ENCODE assay signal across 8 cellular contexts in genomic region chr4:87839309-87839946, GRCh38. TPM values are rescaled to one million over a fixed set of nuclear protein-coding genes. Genes with fewer than 3 reads are reported as not detected.
DNase-seq lines count a peak whose midpoint lies in the region; ATAC-seq and TF ChIP-seq lines count a peak whose summit lies in the region.

No MANE protein-coding gene starts in this region.

- no peaks in the 10 kb centered on the region for H3K27me3 ChIP-seq in liver (ENCODE audit: control insufficient read depth in 4 of 4, insufficient read depth in 4 of 4, low read length in 3 of 4)

- no peak overlapping the region for H3K9ac ChIP-seq in liver (ENCODE audit: low read depth in 1 of 2, low read length in 2 of 2)

- H3K4me3 ChIP-seq in liver (ENCODE audit: low read depth in 1 of 3, low read length in 3 of 3), result no peak overlapping the region

- H3K27ac ChIP-seq in liver (ENCODE audit: low read depth in 1 of 2, low read length in 2 of 2), result no peak overlapping the region

- ATAC-seq in GM21723 (IDR thresholded peaks at IDR 0.05; ENCODE audit: unreplicated experiment), result peak; percentile 82

- TF ChIP-seq RAD21 in liver (IDR thresholded peaks at IDR 0.05), result peak; percentile 82 to 83

- 1% methylated on average over 5 of the region's 5 CpGs for WGBS in liver

- peak; percentile 59 for TF ChIP-seq CTCF in liver (IDR thresholded peaks at IDR 0.05; ENCODE audit: low read depth, low read length, missing input control)

- no peaks in the 10 kb centered on the region for H3K9me3 ChIP-seq in liver (ENCODE audit: control insufficient read depth in 4 of 4, low read length in 3 of 4)

- DNase-seq in ELR (ENCODE audit: low read depth), result peak; percentile 61
- peak; percentile 42 to 65 for DNase-seq in NCI-H526 (lab: John Stamatoyannopoulos, UW)
- peak; percentile 50 for DNase-seq in cerebellum (ENCODE audit: low spot score)
- DNase-seq in NK-92 treated with Interleukin-12 subunit alpha and Interleukin-12 subunit beta, amount 100 ng/mL, for 24 hours (lab: John Stamatoyannopoulos, UW), result no peak
- DNase-seq in T1000 (lab: John Stamatoyannopoulos, UW), result no peak
- no peak for DNase-seq in activated naive CD4-positive, alpha-beta T cell treated with Interleukin-2 at 50 U/mL for 16 hours

- H3K4me1 ChIP-seq in liver (ENCODE audit: control insufficient read depth in 4 of 4, insufficient read depth in 4 of 4, low read length in 3 of 4), result no peaks in the 10 kb centered on the region

- H3K36me3 ChIP-seq in liver (ENCODE audit: control insufficient read depth in 4 of 4, insufficient read depth in 3 of 4, low read depth in 1 of 4, low read length in 3 of 4), result no peaks in the 10 kb centered on the region

TF ChIP-seq in liver, 16 proteins besides CTCF, POLR2A, EP300 and RAD21:
- TF ChIP-seq HNF4G (IDR thresholded peaks at IDR 0.05) (no peak), HNF4A (conservative IDR thresholded peaks at IDR 0.05) (no peak), ATF3 (IDR thresholded peaks at IDR 0.05) (no peak), FOXA1 (IDR thresholded peaks at IDR 0.05) (no peak), TAF1 (conservative IDR thresholded peaks at IDR 0.05) (no peak), GABPA (IDR thresholded peaks at IDR 0.05 in 1 of 2, conservative IDR thresholded peaks at IDR 0.05 in 1 of 2) (no peak), REST (IDR thresholded peaks at IDR 0.05) (no peak), FOXA2 (IDR thresholded peaks at IDR 0.05) (no peak), RXRA (IDR thresholded peaks at IDR 0.05) (no peak), EGR1 (IDR thresholded peaks at IDR 0.05; ENCODE audit: low read depth in 2 of 2) (no peak), JUND (IDR thresholded peaks at IDR 0.05) (no peak), NR2F2 (IDR thresholded peaks at IDR 0.05) (no peak), SP1 (IDR thresholded peaks at IDR 0.05) (no peak), MAX (IDR thresholded peaks at IDR 0.05) (no peak), ZBTB33 (IDR thresholded peaks at IDR 0.05) (no peak), YY1 (IDR thresholded peaks at IDR 0.05) (no peak)

RNA-seq across cellular contexts. Expression of gene MEPE, which starts 6.7 kb away (rescaled TPM):
- total RNA-seq in cerebellum (not detected), liver (not detected)
- under 1 TPM in 1 of 2 donors, not detected in 1; 0.07 TPM for polyA plus RNA-seq in liver

RNA-seq across cellular contexts. Expression of gene IBSP, which starts 40.1 kb away (rescaled TPM):
- total RNA-seq in cerebellum, result 0.27 TPM
- not detected for total RNA-seq in liver
- polyA plus RNA-seq in liver, result not detected

Comparison
In these comparisons a context has a peak if more than half of its experiments do, and no peak if none do; other contexts are left out.
1. DNase-seq: peak in ELR (single experiment), NCI-H526 (2 of 2) and cerebellum (single experiment); none in NK-92 treated with Interleukin-12 subunit alpha and Interleukin-12 subunit beta, amount 100 ng/mL, for 24 hours (single experiment), T1000 (single experiment) and activated naive CD4-positive, alpha-beta T cell treated with Interleukin-2 at 50 U/mL for 16 hours (single experiment).